Comparison of ENCODE assay signal across 2 cellular contexts in genomic region chr7:32673275-32673983, GRCh38.
TF ChIP-seq lines count a peak whose summit lies in the region.

No MANE protein-coding gene starts in this region.

TF ChIP-seq in HepG2, 621 proteins besides CTCF, POLR2A, EP300 and RAD21:
- no peak for TF ChIP-seq ZNF710 (CRISPR knock-in tag; IDR thresholded peaks at IDR 0.05; ENCODE audit: borderline replicate concordance)
- TF ChIP-seq GATAD2A (CRISPR knock-in tag; IDR thresholded peaks at IDR 0.05), result 0 out of 2 replicates have a peak, but pooled peaks have one; percentile 7
- TF ChIP-seq TEAD3 (CRISPR knock-in tag; optimal IDR thresholded peaks at IDR 0.05; ENCODE audit: borderline replicate concordance), result peak; percentile 29
- no peak for TF ChIP-seq REPIN1 (CRISPR knock-in tag; IDR thresholded peaks at IDR 0.05; ENCODE audit: borderline replicate concordance, low read depth)
- TF ChIP-seq ZNF781 (CRISPR knock-in tag; IDR thresholded peaks at IDR 0.05; ENCODE audit: borderline replicate concordance, not compliant biosample characterization), result no peak

TF ChIP-seq in WTC11, 78 proteins besides CTCF, POLR2A, EP300 and RAD21 (continued from another document):
- no peak for TF ChIP-seq STAT6 (CRISPR knock-in tag; conservative IDR thresholded peaks at IDR 0.05; ENCODE audit: low read depth)
- no peak for TF ChIP-seq ESRRA (CRISPR knock-in tag; IDR thresholded peaks at IDR 0.05; ENCODE audit: borderline replicate concordance)
- TF ChIP-seq ERG (CRISPR knock-in tag; IDR thresholded peaks at IDR 0.05), result no peak
- TF ChIP-seq MAX (CRISPR knock-in tag; IDR thresholded peaks at IDR 0.05), result no peak
- TF ChIP-seq TP53 (CRISPR knock-in tag; IDR thresholded peaks at IDR 0.05), result no peak
- TF ChIP-seq CREB1 (CRISPR knock-in tag; IDR thresholded peaks at IDR 0.05), result no peak
- TF ChIP-seq FOXK1 (CRISPR knock-in tag; IDR thresholded peaks at IDR 0.05), result no peak
- no peak for TF ChIP-seq NFYB (CRISPR knock-in tag; conservative IDR thresholded peaks at IDR 0.05; ENCODE audit: low read depth)
- no peak for TF ChIP-seq CDX4 (CRISPR knock-in tag; IDR thresholded peaks at IDR 0.05; ENCODE audit: borderline replicate concordance)
- TF ChIP-seq PRRX2 (CRISPR knock-in tag; IDR thresholded peaks at IDR 0.05), result no peak
- no peak for TF ChIP-seq ATF2 (CRISPR knock-in tag; IDR thresholded peaks at IDR 0.05; ENCODE audit: borderline replicate concordance, low read depth)
- no peak for TF ChIP-seq ZNF219 (CRISPR knock-in tag; IDR thresholded peaks at IDR 0.05; ENCODE audit: borderline replicate concordance)
- TF ChIP-seq JAZF1 (CRISPR knock-in tag; IDR thresholded peaks at IDR 0.05), result no peak
- no peak for TF ChIP-seq ZNF138 (CRISPR knock-in tag; conservative IDR thresholded peaks at IDR 0.05)
- TF ChIP-seq ZNF671 (CRISPR knock-in tag; IDR thresholded peaks at IDR 0.05), result no peak
- no peak for TF ChIP-seq ZSCAN18 (CRISPR knock-in tag; IDR thresholded peaks at IDR 0.05)
- TF ChIP-seq ZNF512 (CRISPR knock-in tag; IDR thresholded peaks at IDR 0.05; ENCODE audit: borderline replicate concordance), result no peak
- TF ChIP-seq ATF3 (CRISPR knock-in tag; conservative IDR thresholded peaks at IDR 0.05), result no peak
- no peak for TF ChIP-seq GTF2I (CRISPR knock-in tag; conservative IDR thresholded peaks at IDR 0.05)
